ENCODE assay signal across 11 cellular contexts in the genomic region with DNA sequence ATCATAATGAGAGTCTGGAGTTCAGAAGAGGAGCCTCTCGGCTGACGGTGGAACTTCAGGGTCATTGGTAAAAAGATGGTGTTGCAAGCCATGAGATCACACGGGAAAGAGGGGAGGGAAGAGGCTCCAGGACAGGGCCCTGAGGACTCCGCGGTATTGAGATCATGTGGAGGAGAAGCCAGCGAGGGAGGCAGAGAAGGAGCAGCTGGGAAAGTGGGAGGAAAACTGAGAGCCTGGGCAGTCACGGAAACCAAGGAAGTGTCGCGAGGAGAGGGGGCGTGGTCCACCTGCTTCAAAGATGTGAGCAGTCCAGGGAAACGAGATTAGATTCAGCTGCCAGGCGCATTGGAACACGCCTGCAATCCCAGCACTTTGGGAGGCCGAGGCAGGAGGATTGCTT. TPM values are rescaled to one million over a fixed set of nuclear protein-coding genes. Genes with fewer than 3 reads are reported as not detected.
DNase-seq lines count a peak whose midpoint lies in the region; ATAC-seq and TF ChIP-seq lines count a peak whose summit lies in the region.
"Had no signal": no experiment of that assay in that cellular context is flagged by ENCODE, and none has a peak within 500 bp of the region (broad histone marks: within the 10 kb centered on the region; RNA-seq: fewer than 3 reads in every experiment).

No MANE protein-coding gene starts in this region.

- no peak overlapping the region for H3K4ac ChIP-seq in trophoblast cell (ENCODE audit: low read depth, low read length)

- WGBS in trophoblast cell (ENCODE audit: extremely low coverage, insufficient coverage, insufficient read length): no CpG with 5 or more reads among the region's 14 CpGs

- no peak overlapping the region for H3K23ac ChIP-seq in trophoblast cell (ENCODE audit: low read length)

- H3K36me3 ChIP-seq in trophoblast cell (ENCODE audit: control insufficient read depth in 1 of 2, insufficient read depth in 2 of 2, low read length in 2 of 2): no peaks in the 10 kb centered on the region

- no peak overlapping the region for H3K27ac ChIP-seq in trophoblast cell (ENCODE audit: low read depth, low read length)
- H3K27ac ChIP-seq: parathyroid adenoma had no signal

- no peak overlapping the region for H3K4me2 ChIP-seq in trophoblast cell (ENCODE audit: low read length)

- H2BK120ac ChIP-seq in trophoblast cell (ENCODE audit: insufficient read depth, low read length, poor library complexity): no peak overlapping the region

- no peaks in the 10 kb centered on the region for H3K27me3 ChIP-seq in trophoblast cell (ENCODE audit: insufficient read depth, low read length)

- peak; percentile 21 for DNase-seq in EL
- DNase-seq in LHCN-M2 (ENCODE audit: low read depth): peak; percentile 23
- peak; percentile 64 to 74 for DNase-seq in cardiac fibroblast (ENCODE audit: low read depth in 2 of 2)
- DNase-seq in trophoblast cell: peak; percentile 50 to 58
- DNase-seq in stimulated activated CD4-positive, alpha-beta T cell treated with anti-CD3 and anti-CD28 coated beads, Interleukin-15, amount 100 ng/mL, for 24 hours: no peak
- DNase-seq in T-helper 1 cell: no peak
- DNase-seq: Kasumi-1, PC-3 had no signal

- H2AK5ac ChIP-seq in trophoblast cell (ENCODE audit: low read length): no peak overlapping the region

- H3K79me1 ChIP-seq in trophoblast cell (ENCODE audit: low read length): no peaks in the 10 kb centered on the region

- no peak overlapping the region for H2BK12ac ChIP-seq in trophoblast cell (ENCODE audit: low read length)

- no peak overlapping the region for H2AFZ ChIP-seq in trophoblast cell (ENCODE audit: insufficient read depth, low read length, poor library complexity)
- H2AFZ ChIP-seq: parathyroid adenoma had no signal

- no peaks in the 10 kb centered on the region for H3K9me3 ChIP-seq in trophoblast cell (ENCODE audit: insufficient read depth, low read depth, low read length)

- no peak overlapping the region for H3K14ac ChIP-seq in trophoblast cell (ENCODE audit: low read length)

- no peak overlapping the region for H4K91ac ChIP-seq in trophoblast cell (ENCODE audit: low read depth, low read length)

- no peaks in the 10 kb centered on the region for H3K4me1 ChIP-seq in trophoblast cell (ENCODE audit: control insufficient read depth in 1 of 2, insufficient read depth in 2 of 2, low read length in 2 of 2)
- H3K4me1 ChIP-seq: parathyroid adenoma had no signal

- TF ChIP-seq CTCF in cardiac fibroblast (IDR thresholded peaks at IDR 0.05; ENCODE audit: low read depth, low read length): peak; percentile 7

- H4K12ac ChIP-seq in trophoblast cell (ENCODE audit: low read depth, low read length): no peak overlapping the region

- H3K9ac ChIP-seq in trophoblast cell (ENCODE audit: low read length): no peak overlapping the region
- H3K9ac ChIP-seq: parathyroid adenoma had no signal

- H2BK5ac ChIP-seq in trophoblast cell (ENCODE audit: low read depth, low read length, poor library complexity): no peak overlapping the region

- no peak overlapping the region for H3K18ac ChIP-seq in trophoblast cell (ENCODE audit: low read length)

- ATAC-seq in HG02981 (IDR thresholded peaks at IDR 0.05; ENCODE audit: unreplicated experiment): no peak
- ATAC-seq in GM19351 (IDR thresholded peaks at IDR 0.05; ENCODE audit: unreplicated experiment): no peak
- ATAC-seq: PC-3 had no signal

- H3K4me3 ChIP-seq in cardiac fibroblast (replicated peaks in 1 of 2; ENCODE audit: low read depth in 2 of 2, low read length in 2 of 2) (no peak overlapping the region), trophoblast cell (ENCODE audit: low read depth, low read length) (no peak overlapping the region)

- no peak overlapping the region for H4K8ac ChIP-seq in trophoblast cell (ENCODE audit: low read depth, low read length)

- H3K79me2 ChIP-seq in trophoblast cell (ENCODE audit: control insufficient read depth, insufficient read depth, low read length, poor library complexity): no peaks in the 10 kb centered on the region
- H3K79me2 ChIP-seq: parathyroid adenoma had no signal

RNA-seq across cellular contexts. Expression of a gene that starts 27.7 kb away (rescaled TPM):
- under 0.01 and 0.06 TPM in 2 replicates for total RNA-seq in LHCN-M2 (2014; rRNA removed)
- polyA plus RNA-seq in LHCN-M2 (2012): 0.05 TPM
- polyA plus RNA-seq in trophoblast cell (2013): 21.5 and 21.8 TPM in 2 replicates

RNA-seq across cellular contexts. Expression of a gene that starts 52.9 kb away (rescaled TPM):
- 117 and 127 TPM in 2 replicates for total RNA-seq in LHCN-M2 (2014; rRNA removed)
- 99.8 TPM for polyA plus RNA-seq in LHCN-M2 (2012)
- polyA plus RNA-seq in trophoblast cell (2013): 32.7 and 36.0 TPM in 2 replicates

Comparison
In these comparisons a context has a peak if more than half of its experiments do, and no peak if none do; other contexts are left out.
1. DNase-seq: peak in EL (single experiment), LHCN-M2 (single experiment), cardiac fibroblast (2 of 2) and trophoblast cell (2 of 2); none in stimulated activated CD4-positive, alpha-beta T cell treated with anti-CD3 and anti-CD28 coated beads, Interleukin-15, amount 100 ng/mL, for 24 hours (single experiment) and T-helper 1 cell (0 of 5).